ENCODE assay signal across 8 cellular contexts in genomic region chr10:111360260-111360925, GRCh38.
DNase-seq lines count a peak whose midpoint lies in the region; ATAC-seq, FAIRE-seq and TF ChIP-seq lines count a peak whose summit lies in the region.

No MANE protein-coding gene starts in this region.

- peak; percentile 93 to 99 for ATAC-seq in A549
- peak; percentile 54 for ATAC-seq in T-helper 17 cell
- peak; percentile 60 to 78 for ATAC-seq in right cardiac atrium
- ATAC-seq in stimulated activated memory B cell treated with anti-CD40 and anti-IgM and Interleukin-4, amounts not matched to agents 10 μg/mL and 1 μg/mL and 100 μg/mL, for 72 hours: peak; percentile 71

- peak; percentile 48 to 65; a peak in 4 of 5 replicates for TF ChIP-seq RAD21 in A549 (conservative IDR thresholded peaks at IDR 0.05 in 1 of 2, IDR thresholded peaks at IDR 0.05 in 1 of 2)

- no peaks in the 10 kb centered on the region for H3K4me1 ChIP-seq in A549
- H3K4me1 ChIP-seq in HEK293 (ENCODE audit: control insufficient read depth, insufficient read depth, low read length): no peaks in the 10 kb centered on the region; the same call in 1 of the 2 replicates
- no peaks in the 10 kb centered on the region for H3K4me1 ChIP-seq in right cardiac atrium (ENCODE audit: control insufficient read depth, insufficient read depth, low read length)

- TF ChIP-seq POLR2A in A549 (IDR thresholded peaks at IDR 0.05; ENCODE audit: low read length): no peak

- H3K27ac Mint-ChIP-seq in T-helper 17 cell (no peak overlapping the region), HFFc6 (no peak overlapping the region)
- no peak overlapping the region for H3K27ac Mint-ChIP-seq in stimulated activated memory B cell treated with anti-CD40 and anti-IgM and Interleukin-4, amounts not matched to agents 10 μg/mL and 1 μg/mL and 100 μg/mL, for 72 hours

- H3K9me3 Mint-ChIP-seq in stimulated activated memory B cell treated with anti-CD40 and anti-IgM and Interleukin-4, amounts not matched to agents 10 μg/mL and 1 μg/mL and 100 μg/mL, for 72 hours: no peaks in the 10 kb centered on the region
- peaks cover 12% of the 10 kb centered on the region for H3K9me3 Mint-ChIP-seq in HFFc6

- H3K27me3 ChIP-seq in right cardiac atrium (ENCODE audit: control insufficient read depth, insufficient read depth): no peaks in the 10 kb centered on the region

- H3K36me3 ChIP-seq in HEK293 (ENCODE audit: control insufficient read depth in 2 of 2, insufficient read depth in 1 of 2, low read length in 2 of 2): no peaks in the 10 kb centered on the region

- H3K9me3 ChIP-seq in A549 (no peaks in the 10 kb centered on the region), HEK293 (ENCODE audit: control insufficient read depth, insufficient read depth, low read depth, low read length) (no peaks in the 10 kb centered on the region), T-helper 17 cell (ENCODE audit: control insufficient read depth, low read length, poor library complexity, severe bottlenecking) (no peaks in the 10 kb centered on the region), right cardiac atrium (ENCODE audit: control insufficient read depth, low read length) (no peaks in the 10 kb centered on the region)

- POLR2A ChIA-PET in A549 (lab: Yijun Ruan, JAX) (no interaction called here), HEK293 (lab: Yijun Ruan, JAX) (no interaction called here)

- no peak overlapping the region for H3K4me2 ChIP-seq in A549

- H3K36me3 Mint-ChIP-seq in T-helper 17 cell (ENCODE audit: low read depth) (no peaks in the 10 kb centered on the region), HFFc6 (ENCODE audit: low read depth) (no peaks in the 10 kb centered on the region)
- H3K36me3 Mint-ChIP-seq in stimulated activated memory B cell treated with anti-CD40 and anti-IgM and Interleukin-4, amounts not matched to agents 10 μg/mL and 1 μg/mL and 100 μg/mL, for 72 hours: no peaks in the 10 kb centered on the region

- FAIRE-seq in A549 (lab: Jason Lieb, UNC): no peak

- no peak overlapping the region for H3K27ac ChIP-seq in A549
- no peak overlapping the region for H3K27ac ChIP-seq in HEK293 (ENCODE audit: extremely low read depth, low read depth, low read length)
- no peak overlapping the region for H3K27ac ChIP-seq in right cardiac atrium (ENCODE audit: low read length)

- TF ChIP-seq CTCF in A549 (IDR thresholded peaks at IDR 0.05): peak; percentile 43
- TF ChIP-seq CTCF in GM12865 (IDR thresholded peaks at IDR 0.05; ENCODE audit: insufficient read depth, low read depth, low read length, missing control alignments): peak; percentile 68
- peak; percentile 56 for TF ChIP-seq CTCF in HEK293 (tag by site-specific recombination; IDR thresholded peaks at IDR 0.05)
- no peak; the same call in 1 of the 2 replicates for TF ChIP-seq CTCF in HFFc6 (IDR thresholded peaks at IDR 0.05)

- H3K4me3 ChIP-seq in A549 (no peak overlapping the region), GM12865 (ENCODE audit: low read depth, low read length) (no peak overlapping the region), HEK293 (ENCODE audit: low read depth, low read length) (no peak overlapping the region), right cardiac atrium (ENCODE audit: low read length) (no peak overlapping the region)

- no peak for TF ChIP-seq EP300 in A549 (IDR thresholded peaks at IDR 0.05)

- H3K4me3 Mint-ChIP-seq in T-helper 17 cell (no peak overlapping the region), HFFc6 (no peak overlapping the region)
- H3K4me3 Mint-ChIP-seq in stimulated activated memory B cell treated with anti-CD40 and anti-IgM and Interleukin-4, amounts not matched to agents 10 μg/mL and 1 μg/mL and 100 μg/mL, for 72 hours: no peak overlapping the region

- H3K27me3 Mint-ChIP-seq in T-helper 17 cell (peaks cover 50% of the 10 kb centered on the region), HFFc6 (ENCODE audit: insufficient read depth) (no peaks in the 10 kb centered on the region; the same call in none of the 2 replicates)
- peaks cover 22% of the 10 kb centered on the region for H3K27me3 Mint-ChIP-seq in stimulated activated memory B cell treated with anti-CD40 and anti-IgM and Interleukin-4, amounts not matched to agents 10 μg/mL and 1 μg/mL and 100 μg/mL, for 72 hours

- CTCF ChIA-PET in A549 (lab: Yijun Ruan, JAX): interaction anchor here (1.0 kb wide), 1 partner anchor 284 kb away, joined by 3 read pairs; the partner anchor contains the start of gene ADRA2A
- CTCF ChIA-PET in HEK293 (lab: Yijun Ruan, JAX): interaction anchor here (0.6 to 0.7 kb wide), 2 partner anchors 65 to 208 kb away, joined by 3 read pairs; no protein-coding TSS in a partner anchor

- intact Hi-C loops in right cardiac atrium (cut with DNase I): no loop called here

- DNase-seq in A549 (ENCODE audit: low read depth in 1 of 2, low spot score in 1 of 2): peak in 1 of 2 experiments; percentile 69
- peak; percentile 62 for DNase-seq in GM12865 (ENCODE audit: low read depth)
- peak; percentile 23 for DNase-seq in LoVo (ENCODE audit: low spot score)
- DNase-seq in T-helper 17 cell: no peak
- DNase-seq in right cardiac atrium: peak in 2 of 3 donors; percentile 12 to 39
- DNase-seq in HFFc6: no peak

- H3K4me1 Mint-ChIP-seq in T-helper 17 cell (no peaks in the 10 kb centered on the region), HFFc6 (ENCODE audit: low read depth) (no peaks in the 10 kb centered on the region)
- H3K4me1 Mint-ChIP-seq in stimulated activated memory B cell treated with anti-CD40 and anti-IgM and Interleukin-4, amounts not matched to agents 10 μg/mL and 1 μg/mL and 100 μg/mL, for 72 hours: no peaks in the 10 kb centered on the region

- WGBS in A549 (ENCODE audit: missing lambda C conversion rate): 13% methylated on average over 5 of the region's 5 CpGs
- WGBS in right cardiac atrium: 27% methylated on average over 5 of the region's 5 CpGs

TF ChIP-seq in A549, 52 proteins besides CTCF, POLR2A, EP300 and RAD21:
- no peak for TF ChIP-seq ZNF302 (CRISPR knock-in tag; IDR thresholded peaks at IDR 0.05)
- TF ChIP-seq NPAS2 (CRISPR knock-in tag; IDR thresholded peaks at IDR 0.05; ENCODE audit: borderline replicate concordance): no peak
- TF ChIP-seq BHLHE40 (IDR thresholded peaks at IDR 0.05; ENCODE audit: low read depth, low read length): no peak
- TF ChIP-seq ZSCAN20 (CRISPR knock-in tag; IDR thresholded peaks at IDR 0.05): no peak
- TF ChIP-seq NFE2L2 (conservative IDR thresholded peaks at IDR 0.05; ENCODE audit: low read length): no peak
- no peak for TF ChIP-seq HES2 (IDR thresholded peaks at IDR 0.05)
- peak; percentile 32; the same call in 2 of the 3 replicates for TF ChIP-seq SMC3 (IDR thresholded peaks at IDR 0.05)

TF ChIP-seq in HEK293, 187 proteins besides CTCF, POLR2A, EP300 and RAD21:
- TF ChIP-seq ZNF362 (tag by site-specific recombination; IDR thresholded peaks at IDR 0.05) (no peak), ZNF423 (tag by site-specific recombination; IDR thresholded peaks at IDR 0.05) (no peak), ZNF654 (tag by site-specific recombination; IDR thresholded peaks at IDR 0.05; ENCODE audit: low read depth) (peak; percentile 23), ZNF658 (tag by site-specific recombination; IDR thresholded peaks at IDR 0.05) (no peak), HOXC10 (CRISPR knock-in tag; IDR thresholded peaks at IDR 0.05) (no peak), ZNF146 (tag by site-specific recombination; IDR thresholded peaks at IDR 0.05) (no peak), ZBTB20 (tag by site-specific recombination; IDR thresholded peaks at IDR 0.05) (no peak)

Comparison
In these comparisons a context has a peak if more than half of its experiments do, and no peak if none do; other contexts are left out.
1. DNase-seq: peak in GM12865 (single experiment), LoVo (single experiment) and right cardiac atrium (2 of 3); none in T-helper 17 cell (0 of 3) and HFFc6 (single experiment).
2. Of the 5 proteins assayed by ChIP-seq in both HEK293 and A549: peak only in HEK293: none; only in A549: none; in both: CTCF; in neither: 4.
3. Peak in every context shown above with its lines, with median percentiles within 50 percentile points of each other: ATAC-seq.